In genomic region chr10:61995093-61995492, GRCh38 we compare ENCODE assay signal across 19 cellular contexts.
DNase-seq lines count a peak whose midpoint lies in the region; ATAC-seq, FAIRE-seq and TF ChIP-seq lines count a peak whose summit lies in the region.
"Had no signal": no experiment of that assay in that cellular context is flagged by ENCODE, and none has a peak within 500 bp of the region (broad histone marks: within the 10 kb centered on the region; RNA-seq: fewer than 3 reads in every experiment).

No MANE protein-coding gene starts in this region.

- no peaks in the 10 kb centered on the region for H3K27me3 ChIP-seq in HepG2 (ENCODE audit: control insufficient read depth in 1 of 2, insufficient read depth in 2 of 2, low read length in 2 of 2)
- H3K27me3 ChIP-seq in right lobe of liver: no peaks in the 10 kb centered on the region
- no peaks in the 10 kb centered on the region for H3K27me3 ChIP-seq in bronchial epithelial cell (ENCODE audit: control insufficient read depth, insufficient read depth, low read length)
- no peaks in the 10 kb centered on the region for H3K27me3 ChIP-seq in SJCRH30
- H3K27me3 ChIP-seq: Peyer's patch had no signal

- no peak for TF ChIP-seq EP300 in HepG2 (IDR thresholded peaks at IDR 0.05; ENCODE audit: low read depth in 2 of 2, low read length in 2 of 2)
- TF ChIP-seq EP300 in HepG2 (CRISPR knock-in tag; IDR thresholded peaks at IDR 0.05; ENCODE audit: borderline replicate concordance): no peak

- CTCF ChIA-PET in HepG2 (lab: Yijun Ruan, JAX; ENCODE audit: low intra/inter-chr PET ratio, low total read pairs): no interaction called here

- H3K4me3 ChIP-seq in HepG2 (replicated peaks in 1 of 3; ENCODE audit: insufficient read depth in 1 of 3, low read depth in 2 of 3, low read length in 3 of 3) (no peak overlapping the region), right lobe of liver (no peak overlapping the region), bronchial epithelial cell (ENCODE audit: low read depth, low read length) (no peak overlapping the region), SJCRH30 (no peak overlapping the region)
- H3K4me3 ChIP-seq: Peyer's patch had no signal

- no peaks in the 10 kb centered on the region for H4K20me1 ChIP-seq in HepG2 (ENCODE audit: insufficient read depth, low read length)

- WGBS in HepG2 (ENCODE audit: low lambda C conversion rate): 92% methylated on average over 3 of the region's 3 CpGs
- 81% methylated on average over 3 of the region's 3 CpGs for WGBS in right lobe of liver (ENCODE audit: insufficient coverage, low coverage, low lambda C conversion rate, missing lambda C conversion rate)

- H3K4me2 ChIP-seq in HepG2 (ENCODE audit: low read depth, low read length): no peak overlapping the region

- H3K36me3 ChIP-seq in HepG2 (replicated peaks in 1 of 2; ENCODE audit: control insufficient read depth in 1 of 2, insufficient read depth in 2 of 2, low read length in 2 of 2) (peaks cover 5 to 8% of the 10 kb centered on the region in 2 experiments; a peak in 4 of 5 replicates), right lobe of liver (no peaks in the 10 kb centered on the region), bronchial epithelial cell (ENCODE audit: control insufficient read depth, insufficient read depth, low read length) (no peaks in the 10 kb centered on the region), SJCRH30 (no peaks in the 10 kb centered on the region)
- H3K36me3 ChIP-seq: Peyer's patch had no signal

- H3K9me3 ChIP-seq in HepG2 (ENCODE audit: low read length) (no peaks in the 10 kb centered on the region), right lobe of liver (no peaks in the 10 kb centered on the region), SJCRH30 (replicated peaks) (no peaks in the 10 kb centered on the region)
- H3K9me3 ChIP-seq: Peyer's patch had no signal

- H3K36me3 Mint-ChIP-seq in natural killer cell treated with Interleukin-12 subunit alpha and Interleukin-12 subunit beta and Interleukin-15 and Interleukin-18, amount 100 ng/mL, for 72 hours: peaks cover 26% of the 10 kb centered on the region

- no peak for TF ChIP-seq RAD21 in HepG2 (CRISPR knock-in tag; IDR thresholded peaks at IDR 0.05)

- peak overlapping the region; percentile 93 to 100 for H3K27ac Mint-ChIP-seq in natural killer cell treated with Interleukin-12 subunit alpha and Interleukin-12 subunit beta and Interleukin-15 and Interleukin-18, amount 100 ng/mL, for 72 hours

- no peak for ATAC-seq in HepG2
- ATAC-seq in right lobe of liver: no peak
- ATAC-seq in natural killer cell treated with Interleukin-12 subunit alpha and Interleukin-12 subunit beta and Interleukin-15 and Interleukin-18, amount 100 ng/mL, for 72 hours: no peak
- ATAC-seq: effector memory CD8-positive, alpha-beta T cell; left cardiac atrium had no signal

- in situ Hi-C loops in HepG2 (cut with HindIII; ENCODE audit: extremely low pct_ligation_motif_present, low pct_unique_long_range_greater_than_20kb): no loop called here

- POLR2A ChIA-PET in HepG2 (lab: Yijun Ruan, JAX): no interaction called here

- H3K9me3 Mint-ChIP-seq in natural killer cell treated with Interleukin-12 subunit alpha and Interleukin-12 subunit beta and Interleukin-15 and Interleukin-18, amount 100 ng/mL, for 72 hours: peaks cover 6% of the 10 kb centered on the region
- H3K9me3 Mint-ChIP-seq: effector memory CD8-positive, alpha-beta T cell had no signal

- FAIRE-seq in HepG2 (lab: Jason Lieb, UNC) (no peak), bronchial epithelial cell (lab: Jason Lieb, UNC) (no peak), frontal cortex (lab: Jason Lieb, UNC) (no peak)
- FAIRE-seq: GM18507 had no signal

- no peak overlapping the region for H3K9ac ChIP-seq in HepG2 (ENCODE audit: insufficient read depth, low read depth, low read length)

- H3K4me3 Mint-ChIP-seq in natural killer cell treated with Interleukin-12 subunit alpha and Interleukin-12 subunit beta and Interleukin-15 and Interleukin-18, amount 100 ng/mL, for 72 hours: peak overlapping the region; percentile 86

- no peaks in the 10 kb centered on the region for H3K27me3 Mint-ChIP-seq in natural killer cell treated with Interleukin-12 subunit alpha and Interleukin-12 subunit beta and Interleukin-15 and Interleukin-18, amount 100 ng/mL, for 72 hours
- H3K27me3 Mint-ChIP-seq: effector memory CD8-positive, alpha-beta T cell had no signal

- H2AFZ ChIP-seq in HepG2 (ENCODE audit: low read length): no peak overlapping the region

- no peak for TF ChIP-seq CTCF in HepG2 (CRISPR knock-in tag; IDR thresholded peaks at IDR 0.05)
- no peak for TF ChIP-seq CTCF in right lobe of liver (IDR thresholded peaks at IDR 0.05)
- TF ChIP-seq CTCF in bronchial epithelial cell (IDR thresholded peaks at IDR 0.05; ENCODE audit: insufficient read depth, low read length, severe bottlenecking): no peak

- H3K4me1 ChIP-seq in HepG2 (ENCODE audit: insufficient read depth, low read length) (peaks cover 27% of the 10 kb centered on the region), right lobe of liver (peaks cover 0 to 16% (median 0%) of the 10 kb centered on the region in 4 donors), SJCRH30 (no peaks in the 10 kb centered on the region)

- TF ChIP-seq POLR2A in HepG2 (IDR thresholded peaks at IDR 0.05; ENCODE audit: insufficient read depth in 1 of 2, low read depth in 2 of 2, low read length in 2 of 2) (no peak), right lobe of liver (IDR thresholded peaks at IDR 0.05) (no peak)

- H3K79me2 ChIP-seq in HepG2 (ENCODE audit: insufficient read depth, low read length): no peaks in the 10 kb centered on the region

- no TSS peak for BruUV-seq in HepG2 (replicated peaks; lab: Mats Ljungman, UMichigan)

- H3K27ac ChIP-seq in HepG2 (ENCODE audit: extremely low read length, insufficient read depth, low read length) (no peak overlapping the region), right lobe of liver (no peak overlapping the region), SJCRH30 (no peak overlapping the region)

- intact Hi-C loops in HepG2 (cut with micrococcal nuclease; ENCODE audit: unreplicated experiment) (no loop called here), right lobe of liver (cut with DNase I) (no loop called here)

- peaks cover 65 to 69% of the 10 kb centered on the region in 2 donors for H3K4me1 Mint-ChIP-seq in natural killer cell treated with Interleukin-12 subunit alpha and Interleukin-12 subunit beta and Interleukin-15 and Interleukin-18, amount 100 ng/mL, for 72 hours (ENCODE audit: low read depth in 2 of 2)

- DNase-seq in HepG2 (ENCODE audit: low spot score) (no peak), right lobe of liver (no peak), bronchial epithelial cell (ENCODE audit: low read depth) (peak; percentile 37), SJCRH30 (no peak), frontal cortex (ENCODE audit: low spot score in 2 of 2) (no peak), HUDEP-2 (lab: John Stamatoyannopoulos, UW; ENCODE audit: unreplicated experiment in 76 of 76) (no peak), NCI-H2029 treated with DMSO at 0.1 percent for 48 hours (lab: John Stamatoyannopoulos, UW) (no peak)
- DNase-seq in natural killer cell treated with Interleukin-12 subunit alpha and Interleukin-12 subunit beta and Interleukin-15 and Interleukin-18, amount 100 ng/mL, for 72 hours (ENCODE audit: low spot score): no peak
- DNase-seq: activated CD8-positive, alpha-beta memory T cell treated with anti-CD3 and anti-CD28 coated beads, Interleukin-2, amount 50 U/mL, for 4 hours; C1 segment of cervical spinal cord; effector memory CD8-positive, alpha-beta T cell; GDM1; left cardiac atrium; NCI-H1092; occipital lobe; Peyer's patch; stimulated activated CD4-positive, alpha-beta T cell treated with anti-CD3 and anti-CD28 coated beads, Interleukin-15, amount 100 ng/mL, for 24 hours; T1000 had no signal

TF ChIP-seq in HepG2, 621 proteins besides CTCF, POLR2A, EP300 and RAD21:
- peak in 1 of 2 experiments; percentile 56; a peak in 2 of 4 replicates for TF ChIP-seq MAFK (conservative IDR thresholded peaks at IDR 0.05 in 1 of 2, IDR thresholded peaks at IDR 0.05 in 1 of 2; ENCODE audit: low read length in 2 of 2)
- no peak for TF ChIP-seq ZNF274 (CRISPR knock-in tag; IDR thresholded peaks at IDR 0.05)
- 0 out of 2 replicates have a peak, but pooled peaks have one; percentile 21 for TF ChIP-seq MAFF (IDR thresholded peaks at IDR 0.05; ENCODE audit: low read depth, low read length)
- TF ChIP-seq GABPA (IDR thresholded peaks at IDR 0.05; ENCODE audit: low read depth, low read length): no peak
- TF ChIP-seq GABPA (CRISPR knock-in tag; IDR thresholded peaks at IDR 0.05; ENCODE audit: low read depth): no peak
- no peak for TF ChIP-seq SNAPC5 (CRISPR knock-in tag; IDR thresholded peaks at IDR 0.05; ENCODE audit: borderline replicate concordance)
- no peak for TF ChIP-seq TOE1 (CRISPR knock-in tag; IDR thresholded peaks at IDR 0.05)
- TF ChIP-seq SMAD3 (CRISPR knock-in tag; IDR thresholded peaks at IDR 0.05): no peak
